In genomic region chr19:6735181-6735891, GRCh38 we compare ENCODE assay signal across 6 cellular contexts. TPM values are rescaled to one million over a fixed set of nuclear protein-coding genes. Genes with fewer than 3 reads are reported as not detected.
DNase-seq lines count a peak whose midpoint lies in the region; ATAC-seq, FAIRE-seq and TF ChIP-seq lines count a peak whose summit lies in the region.

No MANE protein-coding gene starts in this region.

- intact Hi-C loops in natural killer cell (cut with micrococcal nuclease), result loop anchor here (5.0 kb wide), 1 partner anchor 218 kb away; no protein-coding TSS in a partner anchor

- no peak for ATAC-seq in activated naive CD8-positive, alpha-beta T cell treated with anti-CD3 and anti-CD28 coated beads, Interleukin-2, amount 10 ng/mL, durations not matched to agents 7 days and 5 days (ENCODE audit: low read depth)
- ATAC-seq in natural killer cell (no peak), GM21619 (IDR thresholded peaks at IDR 0.05; ENCODE audit: unreplicated experiment) (no peak)

- H3K27ac Mint-ChIP-seq in activated naive CD8-positive, alpha-beta T cell treated with anti-CD3 and anti-CD28 coated beads, Interleukin-2, amount 10 ng/mL, durations not matched to agents 7 days and 5 days, result peak overlapping the region; percentile 100
- H3K27ac Mint-ChIP-seq in natural killer cell, result peak overlapping the region; percentile 98

- peaks cover 23% of the 10 kb centered on the region for H3K4me1 Mint-ChIP-seq in activated naive CD8-positive, alpha-beta T cell treated with anti-CD3 and anti-CD28 coated beads, Interleukin-2, amount 10 ng/mL, durations not matched to agents 7 days and 5 days
- peaks cover 29 to 39% of the 10 kb centered on the region in 2 donors for H3K4me1 Mint-ChIP-seq in natural killer cell

- TF ChIP-seq CTCF in GM12864 (IDR thresholded peaks at IDR 0.05; ENCODE audit: low read depth, low read length, missing control alignments) (no peak), natural killer cell (IDR thresholded peaks at IDR 0.05) (no peak)

- POLR2A ChIA-PET in activated naive CD8-positive, alpha-beta T cell treated with anti-CD3 and anti-CD28 coated beads, Interleukin-2, amount 10 ng/mL, durations not matched to agents 7 days and 5 days (lab: Charles Lee), result interaction anchor here (1.0 to 3.6 kb wide), 9 partner anchors 39 to 205 kb away, joined by 3 to 18 read pairs (median 4); partner anchors contain the start of genes TNFSF14 and TNFSF9

- FAIRE-seq in urothelium cell line (lab: Jason Lieb, UNC), result no peak

- peak overlapping the region; percentile 86 for H3K4me3 ChIP-seq in GM12864 (ENCODE audit: low read depth, low read length)

- no peaks in the 10 kb centered on the region for H3K27me3 Mint-ChIP-seq in activated naive CD8-positive, alpha-beta T cell treated with anti-CD3 and anti-CD28 coated beads, Interleukin-2, amount 10 ng/mL, durations not matched to agents 7 days and 5 days
- no peaks in the 10 kb centered on the region for H3K27me3 Mint-ChIP-seq in natural killer cell (ENCODE audit: low read depth in 2 of 2)

- H3K36me3 Mint-ChIP-seq in activated naive CD8-positive, alpha-beta T cell treated with anti-CD3 and anti-CD28 coated beads, Interleukin-2, amount 10 ng/mL, durations not matched to agents 7 days and 5 days, result peaks cover 15% of the 10 kb centered on the region
- H3K36me3 Mint-ChIP-seq in natural killer cell, result no peaks in the 10 kb centered on the region

- H3K4me3 Mint-ChIP-seq in activated naive CD8-positive, alpha-beta T cell treated with anti-CD3 and anti-CD28 coated beads, Interleukin-2, amount 10 ng/mL, durations not matched to agents 7 days and 5 days, result peak overlapping the region; percentile 98
- H3K4me3 Mint-ChIP-seq in natural killer cell, result no peak overlapping the region

- DNase-seq in GM12864 (ENCODE audit: low read depth), result no peak
- no peak for DNase-seq in activated naive CD8-positive, alpha-beta T cell treated with anti-CD3 and anti-CD28 coated beads, Interleukin-2, amount 10 ng/mL, durations not matched to agents 7 days and 5 days
- DNase-seq in natural killer cell, result no peak
- no peak for DNase-seq in urothelium cell line (ENCODE audit: low spot score)
- DNase-seq in stimulated activated CD4-positive, alpha-beta T cell treated with anti-CD3 and anti-CD28 coated beads, Interleukin-1b, Interleukin-23, amount 100 ng/mL, for 48 hours, result no peak

- no peaks in the 10 kb centered on the region for H3K9me3 Mint-ChIP-seq in activated naive CD8-positive, alpha-beta T cell treated with anti-CD3 and anti-CD28 coated beads, Interleukin-2, amount 10 ng/mL, durations not matched to agents 7 days and 5 days
- no peaks in the 10 kb centered on the region for H3K9me3 Mint-ChIP-seq in natural killer cell

RNA-seq across cellular contexts. Expression of gene GPR108, which starts 2.0 kb away (rescaled TPM):
- total RNA-seq in activated naive CD8-positive, alpha-beta T cell treated with anti-CD3 and anti-CD28 coated beads, Interleukin-2, amount 10 ng/mL, durations not matched to agents 7 days and 5 days, result 10 to 100 TPM; 82.8 to 91.7 TPM
- 10 to 100 TPM; 66.1 to 78.0 (median 76.9) TPM for total RNA-seq in natural killer cell

RNA-seq across cellular contexts. Expression of gene TRIP10, which starts 4.1 kb away (rescaled TPM):
- total RNA-seq in activated naive CD8-positive, alpha-beta T cell treated with anti-CD3 and anti-CD28 coated beads, Interleukin-2, amount 10 ng/mL, durations not matched to agents 7 days and 5 days, result 10 to 100 TPM; 10.1 to 10.7 TPM
- total RNA-seq in natural killer cell, result 1 to 10 TPM; 1.0 to 5.2 (median 3.3) TPM

RNA-seq across cellular contexts. Expression of gene C3, which starts 14.9 kb away (rescaled TPM):
- 1 to 10 TPM; 2.0 to 2.1 TPM for total RNA-seq in activated naive CD8-positive, alpha-beta T cell treated with anti-CD3 and anti-CD28 coated beads, Interleukin-2, amount 10 ng/mL, durations not matched to agents 7 days and 5 days
- 1 to 10 TPM in 1 of 3 donors, under 1 TPM in 1, not detected in 1; 0.38 to 5.5 TPM for total RNA-seq in natural killer cell

RNA-seq across cellular contexts. Expression of gene SH2D3A, which starts 31.9 kb away (rescaled TPM):
- total RNA-seq in activated naive CD8-positive, alpha-beta T cell treated with anti-CD3 and anti-CD28 coated beads, Interleukin-2, amount 10 ng/mL, durations not matched to agents 7 days and 5 days, result 10 to 100 TPM; 35.5 to 35.7 TPM
- total RNA-seq in natural killer cell, result 10 to 100 TPM; 14.6 to 20.1 (median 15.3) TPM

RNA-seq across cellular contexts. Expression of gene VAV1, which starts 37.2 kb away (rescaled TPM):
- 100 to 1,000 TPM; 108 to 113 TPM for total RNA-seq in activated naive CD8-positive, alpha-beta T cell treated with anti-CD3 and anti-CD28 coated beads, Interleukin-2, amount 10 ng/mL, durations not matched to agents 7 days and 5 days
- total RNA-seq in natural killer cell, result 100 to 1,000 TPM; 141 to 167 (median 164) TPM
